ENCODE assay signal across 8 cellular contexts in the genomic region with DNA sequence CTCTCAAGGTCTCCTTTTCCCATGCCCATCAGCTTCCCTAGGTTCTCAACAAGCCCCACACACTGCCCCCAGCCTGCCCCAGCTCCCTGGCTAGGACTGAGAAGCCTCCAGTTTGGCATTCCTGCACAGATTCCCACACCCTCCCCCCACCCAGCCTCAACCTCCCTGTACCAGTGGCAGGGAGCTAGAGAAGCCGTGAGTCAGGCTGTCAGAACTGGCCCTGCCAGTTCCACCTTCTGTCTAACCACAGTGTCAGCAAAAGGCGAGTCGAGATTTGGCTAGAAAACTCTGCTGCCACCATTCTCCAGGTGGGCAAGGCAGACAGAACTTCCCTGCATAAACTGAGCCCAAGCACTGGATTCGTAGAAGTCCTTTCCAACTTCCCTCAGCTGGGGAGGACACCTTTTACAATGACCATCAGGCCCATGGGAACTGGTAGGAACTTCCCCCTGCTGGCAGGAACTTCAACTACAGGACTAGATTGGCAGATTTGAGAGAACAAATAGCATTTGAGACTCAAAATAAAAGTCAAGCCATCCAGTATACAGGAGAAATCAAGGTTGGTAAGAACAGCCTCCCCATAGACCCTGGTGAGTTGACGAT. TPM values are rescaled to one million over a fixed set of nuclear protein-coding genes. Genes with fewer than 3 reads are reported as not detected.
DNase-seq lines count a peak whose midpoint lies in the region; ATAC-seq and TF ChIP-seq lines count a peak whose summit lies in the region.

No MANE protein-coding gene starts in this region.

- no peak overlapping the region for H3K27ac Mint-ChIP-seq in activated CD4-positive, alpha-beta memory T cell treated with anti-CD3 and anti-CD28 coated beads for 36 hours

- POLR2A ChIA-PET in activated CD4-positive, alpha-beta memory T cell treated with anti-CD3 and anti-CD28 coated beads for 36 hours (lab: Charles Lee) = interaction anchor here (0.6 kb wide), 1 partner anchor 1026 kb away, joined by 3 read pairs; no protein-coding TSS in a partner anchor

- no peaks in the 10 kb centered on the region for H3K36me3 Mint-ChIP-seq in activated CD4-positive, alpha-beta memory T cell treated with anti-CD3 and anti-CD28 coated beads for 36 hours

- peaks cover under 1% of the 10 kb centered on the region for H3K9me3 Mint-ChIP-seq in activated CD4-positive, alpha-beta memory T cell treated with anti-CD3 and anti-CD28 coated beads for 36 hours

- no peaks in the 10 kb centered on the region for H3K4me1 Mint-ChIP-seq in activated CD4-positive, alpha-beta memory T cell treated with anti-CD3 and anti-CD28 coated beads for 36 hours (ENCODE audit: low read depth)

- CTCF ChIA-PET in activated CD4-positive, alpha-beta memory T cell treated with anti-CD3 and anti-CD28 coated beads for 36 hours (lab: Charles Lee) = interaction anchor here (1.1 to 1.3 kb wide), 3 partner anchors 14 to 92 kb away, joined by 3 to 5 read pairs (median 3); no protein-coding TSS in a partner anchor

- no peaks in the 10 kb centered on the region for H3K9me3 ChIP-seq in RWPE2 (ENCODE audit: severe bottlenecking)

- peaks cover 8% of the 10 kb centered on the region for H3K4me1 ChIP-seq in RWPE2 (ENCODE audit: insufficient read depth, poor library complexity, severe bottlenecking)

- H3K27me3 ChIP-seq in RWPE2 (ENCODE audit: insufficient read depth, poor library complexity, severe bottlenecking) = no peaks in the 10 kb centered on the region

- H3K36me3 ChIP-seq in RWPE2 (ENCODE audit: low read depth) = no peaks in the 10 kb centered on the region

- ATAC-seq in RWPE2 (ENCODE audit: low read depth) (peak; percentile 62; the same call in 2 of the 3 replicates), HG02610 (IDR thresholded peaks at IDR 0.05; ENCODE audit: unreplicated experiment) (no peak)

- intact Hi-C loops in activated CD4-positive, alpha-beta memory T cell treated with anti-CD3 and anti-CD28 coated beads for 36 hours (cut with micrococcal nuclease) = no loop called here

- no peak overlapping the region for H3K27ac ChIP-seq in RWPE2 (ENCODE audit: poor library complexity, severe bottlenecking)

- H3K27me3 Mint-ChIP-seq in activated CD4-positive, alpha-beta memory T cell treated with anti-CD3 and anti-CD28 coated beads for 36 hours = peaks cover 13% of the 10 kb centered on the region

- no peak overlapping the region for H3K4me3 ChIP-seq in RWPE2 (ENCODE audit: severe bottlenecking)

- H3K4me3 Mint-ChIP-seq in activated CD4-positive, alpha-beta memory T cell treated with anti-CD3 and anti-CD28 coated beads for 36 hours = no peak overlapping the region

- TF ChIP-seq CTCF in RWPE2 (IDR thresholded peaks at IDR 0.05; ENCODE audit: poor library complexity, severe bottlenecking) = peak; percentile 78

- DNase-seq in COLO668 (lab: John Stamatoyannopoulos, UW; ENCODE audit: unreplicated experiment) (peak; percentile 37), HCEC 1CT (peak; percentile 55), RWPE2 (ENCODE audit: low spot score) (no peak), fibroblast of peridontal ligament (ENCODE audit: extremely low read depth) (peak; percentile 63), pons (ENCODE audit: low spot score) (peak; percentile 39), NK-92 (lab: John Stamatoyannopoulos, UW; ENCODE audit: unreplicated experiment) (no peak)
- DNase-seq in activated CD4-positive, alpha-beta memory T cell treated with anti-CD3 and anti-CD28 coated beads for 36 hours = no peak

RNA-seq across cellular contexts. Expression of gene TNNT2, which starts 31.0 kb away (rescaled TPM):
- not detected for total RNA-seq in activated CD4-positive, alpha-beta memory T cell treated with anti-CD3 and anti-CD28 coated beads for 36 hours

RNA-seq across cellular contexts. Expression of gene LAD1, which starts 52.7 kb away (rescaled TPM):
- not detected for total RNA-seq in activated CD4-positive, alpha-beta memory T cell treated with anti-CD3 and anti-CD28 coated beads for 36 hours

Comparison
In these comparisons a context has a peak if more than half of its experiments do, and no peak if none do; other contexts are left out.
1. DNase-seq: peak in COLO668 (single experiment), HCEC 1CT (single experiment), fibroblast of peridontal ligament (single experiment) and pons (single experiment); none in RWPE2 (single experiment), NK-92 (single experiment) and activated CD4-positive, alpha-beta memory T cell treated with anti-CD3 and anti-CD28 coated beads for 36 hours (single experiment).